In the genomic region with DNA sequence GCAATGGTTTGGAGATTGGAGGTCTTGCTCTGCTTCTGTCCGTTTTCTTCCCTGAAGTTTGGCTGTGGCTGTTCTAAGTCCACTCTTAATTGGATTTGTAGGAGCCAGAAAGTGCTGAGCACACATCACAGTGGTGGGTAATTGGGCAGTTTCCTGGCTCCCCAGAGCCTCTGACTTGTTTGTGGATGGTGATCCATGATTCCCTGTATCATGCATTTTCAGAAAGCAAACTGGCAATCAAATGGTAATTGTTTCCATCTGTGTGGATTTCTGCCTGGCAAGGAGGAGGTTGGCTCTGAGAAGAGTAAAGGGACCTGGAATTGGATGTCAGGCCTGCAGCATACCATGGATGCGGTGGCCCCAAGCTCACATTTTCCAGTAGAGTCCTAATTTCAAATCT, we compare ENCODE assay signal across 18 cellular contexts. TPM values are rescaled to one million over a fixed set of nuclear protein-coding genes. Genes with fewer than 3 reads are reported as not detected.
DNase-seq lines count a peak whose midpoint lies in the region; ATAC-seq and TF ChIP-seq lines count a peak whose summit lies in the region.
"Had no signal": no experiment of that assay in that cellular context is flagged by ENCODE, and none has a peak within 500 bp of the region (broad histone marks: within the 10 kb centered on the region; RNA-seq: fewer than 3 reads in every experiment).

No MANE protein-coding gene starts in this region.

- DNase-seq in BE2C (peak; percentile 47), fibroblast of gingiva (ENCODE audit: low read depth) (peak; percentile 68), sciatic nerve (ENCODE audit: low spot score) (no peak), DMS 273 (lab: John Stamatoyannopoulos, UW; ENCODE audit: unreplicated experiment) (no peak), retina (no peak)
- DNase-seq: ACHN; CD4-positive, alpha-beta T cell; GM23248; IMR-90; Kasumi-1; NCI-H1105; NCI-H1694; NCI-H345; NCI-H748 treated with DMSO at 0.1 percent for 48 hours; PC-9; T-helper 1 cell had no signal

- no peak overlapping the region for H3K4me3 ChIP-seq in BE2C (ENCODE audit: low read depth, low read length)
- no peak overlapping the region for H3K4me3 ChIP-seq in HUES64 (ENCODE audit: low read length)
- H3K4me3 ChIP-seq: GM23248, PC-9 had no signal

- ATAC-seq in sciatic nerve = peak; percentile 55
- ATAC-seq in HG02678 (IDR thresholded peaks at IDR 0.05; ENCODE audit: unreplicated experiment) = no peak

- intact Hi-C loops in sciatic nerve (cut with DNase I) = no loop called here

- H3K9me3 ChIP-seq in BE2C = no peaks in the 10 kb centered on the region
- no peaks in the 10 kb centered on the region for H3K9me3 ChIP-seq in HUES64 (ENCODE audit: insufficient read depth, low read depth, low read length)

- H3K36me3 ChIP-seq in BE2C = no peaks in the 10 kb centered on the region
- no peaks in the 10 kb centered on the region for H3K36me3 ChIP-seq in HUES64 (ENCODE audit: insufficient read depth, low read length)

- H3K27me3 ChIP-seq in BE2C (no peaks in the 10 kb centered on the region), HUES64 (ENCODE audit: insufficient read depth, low read length) (no peaks in the 10 kb centered on the region)

- 79% methylated on average over 2 of the region's 2 CpGs for WGBS in HUES64

- H3K9ac ChIP-seq in HUES64 (ENCODE audit: low read depth, low read length) = 0 out of 2 replicates have a peak overlapping the region, but pooled peaks have one; percentile 44
- H3K9ac ChIP-seq: GM23248 had no signal

- peaks cover 6% of the 10 kb centered on the region for H3K4me1 ChIP-seq in BE2C
- H3K4me1 ChIP-seq in HUES64 (ENCODE audit: insufficient read depth, low read length) = peaks cover 18% of the 10 kb centered on the region

- no peak overlapping the region for H3K27ac ChIP-seq in HUES64 (ENCODE audit: low read depth, low read length)
- H3K27ac ChIP-seq: GM23248, PC-9 had no signal

- TF ChIP-seq CTCF in BE2C (IDR thresholded peaks at IDR 0.05; ENCODE audit: low read depth, low read length) = no peak

RNA-seq across cellular contexts. Expression of a gene that starts 49.5 kb away (rescaled TPM):
- polyA plus RNA-seq in BE2C (2012; ENCODE audit: insufficient read depth, insufficient read length, low read depth) = 15.6 TPM
- polyA plus RNA-seq in HUES64 (2013, experiment 1 of 2) = 8.1 TPM
- polyA plus RNA-seq in HUES64 (2013, experiment 2 of 2) = 10.4 TPM
- 52.3 TPM for total RNA-seq in sciatic nerve

Comparison
In these comparisons a context has a peak if more than half of its experiments do, and no peak if none do; other contexts are left out.
1. DNase-seq: peak in BE2C (single experiment) and fibroblast of gingiva (single experiment); none in sciatic nerve (single experiment), DMS 273 (single experiment) and retina (single experiment).